Comparison of ENCODE assay signal across 34 cellular contexts in the genomic region with DNA sequence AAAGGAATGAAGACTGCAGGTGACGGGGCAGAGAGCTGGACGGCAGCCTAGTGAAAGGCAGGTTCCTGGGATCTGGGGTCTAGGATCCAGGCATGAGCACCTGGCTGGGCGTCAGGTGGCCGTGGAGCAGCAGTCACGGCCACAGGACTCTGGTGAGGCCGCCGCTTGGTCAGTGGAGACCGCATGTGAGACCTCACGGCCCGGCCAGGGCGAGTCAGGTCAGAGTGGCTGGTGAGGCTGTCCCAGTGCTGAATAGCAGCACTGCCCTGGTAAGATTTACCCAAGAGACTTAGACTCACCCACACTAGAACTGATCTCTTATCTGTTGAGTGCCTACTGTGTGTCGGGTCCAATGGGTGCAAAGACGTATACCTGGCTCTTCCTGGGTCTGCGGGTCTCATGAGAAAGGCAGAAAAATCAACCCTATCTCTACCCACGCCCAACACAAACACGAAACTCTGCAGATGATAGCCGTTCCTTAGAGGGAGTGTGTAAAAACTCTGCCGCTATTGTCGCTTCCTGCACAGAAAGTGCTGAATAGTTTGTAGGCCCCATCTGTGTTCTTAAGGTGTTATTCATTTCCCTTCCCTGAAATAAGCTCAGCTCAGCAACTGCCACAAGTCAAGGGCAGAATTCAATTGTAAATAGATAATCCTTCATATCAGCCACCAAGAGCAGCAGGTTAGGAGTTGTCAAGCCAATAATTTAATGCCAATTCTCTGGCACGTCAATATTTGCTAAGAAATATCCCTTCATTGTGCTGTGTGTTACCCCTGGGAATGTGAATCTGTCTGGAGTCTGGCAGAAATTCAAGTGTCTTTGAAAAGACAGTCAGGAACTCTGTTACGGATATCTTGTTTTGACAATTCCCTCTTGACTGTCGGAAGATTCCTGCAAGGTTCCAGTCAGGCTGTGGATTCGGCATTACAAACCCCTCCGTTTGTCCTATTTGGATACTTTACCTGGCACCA.
A peak's percentile ranks its signal among the peaks of the same experiment; 100 is the strongest.
DNase-seq lines count a peak whose midpoint lies in the region; ATAC-seq, FAIRE-seq and TF ChIP-seq lines count a peak whose summit lies in the region.
"Had no signal": no experiment of that assay in that cellular context is flagged by ENCODE, and none has a peak within 500 bp of the region (broad histone marks: within the 10 kb centered on the region; RNA-seq: fewer than 3 reads in every experiment).

No MANE protein-coding gene starts in this region.

- no peak overlapping the region for H3K9ac ChIP-seq in kidney (ENCODE audit: low read length in 2 of 2)
- no peak overlapping the region for H3K9ac ChIP-seq in rectal smooth muscle tissue (ENCODE audit: low read length)

- TF ChIP-seq CTCF in GM23338 (conservative IDR thresholded peaks at IDR 0.05; ENCODE audit: low read depth in 2 of 2) (no peak), WTC11 (IDR thresholded peaks at IDR 0.05) (no peak), kidney (IDR thresholded peaks at IDR 0.05; ENCODE audit: borderline replicate concordance, extremely low read depth, insufficient read depth) (no peak), type B pancreatic cell (conservative IDR thresholded peaks at IDR 0.05) (no peak)

- H3F3A ChIP-seq in GM23338 (replicated peaks; ENCODE audit: low read depth), result no peaks in the 10 kb centered on the region

- H3K36me3 ChIP-seq in GM23338 (ENCODE audit: insufficient read depth), result no peaks in the 10 kb centered on the region
- H3K36me3 ChIP-seq in kidney (ENCODE audit: control insufficient read depth in 1 of 2, insufficient read depth in 2 of 2, low read length in 2 of 2), result no peaks in the 10 kb centered on the region
- no peaks in the 10 kb centered on the region for H3K36me3 ChIP-seq in rectal smooth muscle tissue (ENCODE audit: control insufficient read depth, insufficient read depth, low read length)
- H3K36me3 ChIP-seq: esophagus muscularis mucosa, ovary, uterus had no signal

- no peak overlapping the region for H2AFZ ChIP-seq in GM23338

- no peak overlapping the region for H3K4me3 ChIP-seq in GM23338
- no peak overlapping the region for H3K4me3 ChIP-seq in kidney (ENCODE audit: low read length in 2 of 2)
- peak overlapping the region; percentile 34 for H3K4me3 ChIP-seq in rectal smooth muscle tissue (ENCODE audit: low read length)
- H3K4me3 ChIP-seq: esophagus muscularis mucosa, GM12878, ovary, skin epidermis, testis, uterus had no signal

- no peaks in the 10 kb centered on the region for H4K20me1 ChIP-seq in GM23338 (replicated peaks; ENCODE audit: insufficient read depth)

- H3K79me2 ChIP-seq in GM23338 (replicated peaks; ENCODE audit: insufficient read depth), result no peaks in the 10 kb centered on the region

- H3K9me3 Mint-ChIP-seq in GM23338 (no peaks in the 10 kb centered on the region), WTC11 (no peaks in the 10 kb centered on the region), type B pancreatic cell (no peaks in the 10 kb centered on the region)
- H3K9me3 Mint-ChIP-seq: activated naive CD8-positive, alpha-beta T cell treated with anti-CD3 and anti-CD28 coated beads, Interleukin-2, amount 50 U/mL, for 24 hours; natural killer cell had no signal

- H3K4me3 Mint-ChIP-seq in GM23338 (no peak overlapping the region), WTC11 (no peak overlapping the region), type B pancreatic cell (no peak overlapping the region)
- H3K4me3 Mint-ChIP-seq: activated naive CD8-positive, alpha-beta T cell treated with anti-CD3 and anti-CD28 coated beads, Interleukin-2, amount 50 U/mL, for 24 hours; natural killer cell had no signal

- H3K4me1 Mint-ChIP-seq in GM23338, result peaks cover 36% of the 10 kb centered on the region
- peaks cover 36% of the 10 kb centered on the region for H3K4me1 Mint-ChIP-seq in WTC11
- H3K4me1 Mint-ChIP-seq in type B pancreatic cell (ENCODE audit: unreplicated experiment), result peaks cover 35% of the 10 kb centered on the region

- POLR2A ChIA-PET in WTC11 (lab: Charles Lee), result no interaction called here

- CTCF ChIA-PET in WTC11 (lab: Charles Lee), result interaction anchor here (0.8 kb wide), 1 partner anchor 21 kb away, joined by 3 read pairs; no protein-coding TSS in a partner anchor

- peaks cover 12% of the 10 kb centered on the region for H3K4me1 ChIP-seq in GM23338 (ENCODE audit: insufficient read depth)
- H3K4me1 ChIP-seq in kidney (ENCODE audit: control insufficient read depth in 1 of 2, insufficient read depth in 1 of 2, low read depth in 1 of 2, low read length in 2 of 2), result peaks cover 0 to 5% of the 10 kb centered on the region in 2 donors
- no peaks in the 10 kb centered on the region for H3K4me1 ChIP-seq in rectal smooth muscle tissue (ENCODE audit: control insufficient read depth, insufficient read depth, low read length)
- H3K4me1 ChIP-seq: testis had no signal

- no peak for FAIRE-seq in kidney (lab: Jason Lieb, UNC)
- FAIRE-seq: GM12878, keratinocyte had no signal

- no peak overlapping the region; the same call in 1 of the 2 replicates for H3K27ac Mint-ChIP-seq in GM23338
- peak overlapping the region; percentile 54; the same call in 1 of the 2 replicates for H3K27ac Mint-ChIP-seq in WTC11
- H3K27ac Mint-ChIP-seq in type B pancreatic cell, result no peak overlapping the region
- H3K27ac Mint-ChIP-seq: activated naive CD8-positive, alpha-beta T cell treated with anti-CD3 and anti-CD28 coated beads, Interleukin-2, amount 50 U/mL, for 24 hours; natural killer cell had no signal

- no peak; the same call in 2 of the 3 replicates for ATAC-seq in GM23338
- ATAC-seq in WTC11, result 0 out of 2 replicates have a peak, but pooled peaks have one; percentile 18
- no peak for ATAC-seq in GM21381 (IDR thresholded peaks at IDR 0.05; ENCODE audit: unreplicated experiment)
- ATAC-seq in GM18517 (IDR thresholded peaks at IDR 0.05; ENCODE audit: unreplicated experiment), result no peak
- ATAC-seq: activated naive CD8-positive, alpha-beta T cell treated with anti-CD3 and anti-CD28 coated beads, Interleukin-2, amount 50 U/mL, for 24 hours; GM12878; HCT116; natural killer cell had no signal

- H3K27me3 ChIP-seq in GM23338 (ENCODE audit: insufficient read depth), result no peaks in the 10 kb centered on the region
- no peaks in the 10 kb centered on the region for H3K27me3 ChIP-seq in rectal smooth muscle tissue (ENCODE audit: control insufficient read depth, insufficient read depth, low read length)
- H3K27me3 ChIP-seq: esophagus muscularis mucosa, ovary, testis, uterus had no signal

- DNase-seq in GM23338 (ENCODE audit: low spot score) (no peak), WTC11 (ENCODE audit: low spot score) (no peak), kidney (peak; percentile 54), type B pancreatic cell (ENCODE audit: extremely low spot score, unreplicated experiment) (no peak)
- DNase-seq: activated CD4-positive, alpha-beta T cell treated with anti-CD3 and anti-CD28 coated beads for 48 hours; activated naive CD4-positive, alpha-beta T cell; activated naive CD8-positive, alpha-beta T cell treated with anti-CD3 and anti-CD28 coated beads, Interleukin-2, amount 50 U/mL, for 24 hours; activated T-cell treated with anti-CD3 and anti-CD28 coated beads, Interleukin-2, amount 50 U/mL, for 48 hours; caudate nucleus; cortex of kidney; DMS153; foreskin fibroblast; head of caudate nucleus; Karpas-422; midbrain; natural killer cell; NCI-H1436; NCI-H446; NCI-H82; ovary; stimulated activated naive CD4-positive, alpha-beta T cell treated with Interleukin-2 at 50 U/mL for 16 hours; SW 1271; T-helper 9 cell; testis; uterus had no signal

- no peak overlapping the region for H3K4me2 ChIP-seq in GM23338

- H3K9me2 ChIP-seq in GM23338 (ENCODE audit: insufficient read depth), result no peaks in the 10 kb centered on the region; the same call in 1 of the 2 replicates

- peaks cover 0 to 3% of the 10 kb centered on the region in 2 donors for H3K9me3 ChIP-seq in kidney (ENCODE audit: control insufficient read depth in 1 of 2, low read length in 2 of 2)
- H3K9me3 ChIP-seq: esophagus muscularis mucosa, ovary, testis, uterus had no signal

- H3K36me3 Mint-ChIP-seq in GM23338 (ENCODE audit: low read depth), result no peaks in the 10 kb centered on the region
- H3K36me3 Mint-ChIP-seq in WTC11, result no peaks in the 10 kb centered on the region
- H3K36me3 Mint-ChIP-seq in type B pancreatic cell, result peaks cover 6% of the 10 kb centered on the region
- H3K36me3 Mint-ChIP-seq: natural killer cell had no signal

- H3K27ac ChIP-seq in GM23338 (ENCODE audit: low read depth) (0 out of 2 replicates have a peak overlapping the region, but pooled peaks have one; percentile 26), kidney (ENCODE audit: low read depth in 2 of 2, low read length in 2 of 2) (no peak overlapping the region), rectal smooth muscle tissue (ENCODE audit: low read depth, low read length) (no peak overlapping the region)
- H3K27ac ChIP-seq: esophagus muscularis mucosa, ovary, skin epidermis, testis, uterus, VCaP had no signal

- intact Hi-C loops in kidney (cut with DNase I), result no loop called here

- H3K27me3 Mint-ChIP-seq in GM23338 (ENCODE audit: insufficient read depth, low read depth, poor library complexity), result peaks cover 7% of the 10 kb centered on the region
- H3K27me3 Mint-ChIP-seq in WTC11 (ENCODE audit: low read depth), result no peaks in the 10 kb centered on the region
- no peaks in the 10 kb centered on the region for H3K27me3 Mint-ChIP-seq in type B pancreatic cell
- H3K27me3 Mint-ChIP-seq: activated naive CD8-positive, alpha-beta T cell treated with anti-CD3 and anti-CD28 coated beads, Interleukin-2, amount 50 U/mL, for 24 hours had no signal

TF ChIP-seq in WTC11, 78 proteins besides CTCF, POLR2A, EP300 and RAD21 (continues in another document):
- TF ChIP-seq ZNF138 (CRISPR knock-in tag; conservative IDR thresholded peaks at IDR 0.05), result no peak
- TF ChIP-seq ATF3 (CRISPR knock-in tag; conservative IDR thresholded peaks at IDR 0.05), result no peak
- TF ChIP-seq SMAD3 (CRISPR knock-in tag; IDR thresholded peaks at IDR 0.05; ENCODE audit: borderline replicate concordance), result no peak
